16 cellular contexts compared by ENCODE assay signal in the genomic region with DNA sequence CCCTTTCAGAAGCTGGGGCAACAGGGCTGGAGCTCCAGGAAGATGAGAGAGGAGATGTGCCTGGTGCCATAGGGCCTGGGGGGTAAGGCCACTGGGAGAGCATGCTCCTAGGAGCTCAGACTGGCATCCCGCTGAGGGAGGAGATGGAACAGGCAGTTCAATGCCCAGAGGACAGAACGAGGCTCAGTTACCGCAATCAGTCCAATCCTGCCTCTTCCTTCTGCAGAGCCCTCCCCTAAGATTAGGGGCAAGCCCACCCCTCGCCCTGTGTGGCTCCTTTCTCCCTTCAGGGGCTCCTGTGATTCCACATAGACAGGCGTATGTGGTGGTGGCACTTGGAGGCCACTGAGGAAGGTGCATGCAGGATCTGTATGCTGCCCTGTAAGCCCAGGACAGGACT. TPM values are rescaled to one million over a fixed set of nuclear protein-coding genes. Genes with fewer than 3 reads are reported as not detected.
DNase-seq lines count a peak whose midpoint lies in the region; ATAC-seq and TF ChIP-seq lines count a peak whose summit lies in the region.
"Had no signal": no experiment of that assay in that cellular context is flagged by ENCODE, and none has a peak within 500 bp of the region (broad histone marks: within the 10 kb centered on the region; RNA-seq: fewer than 3 reads in every experiment).

No MANE protein-coding gene starts in this region.

- peak; percentile 7 for DNase-seq in cardiac septum (ENCODE audit: low spot score)
- DNase-seq in right cardiac atrium, result no peak
- peak; percentile 40 for DNase-seq in chondrocyte (ENCODE audit: low spot score)
- peak; percentile 47 for DNase-seq in spleen
- DNase-seq in CD8-positive, alpha-beta T cell, result no peak
- no peak for DNase-seq in vagina (ENCODE audit: extremely low spot score in 2 of 2)
- DNase-seq in HFFc6, result no peak
- DNase-seq: AML-193, Caco-2 had no signal

- WGBS in right cardiac atrium, result 95% methylated on average over 5 of the region's 5 CpGs
- WGBS in spleen, 5 donors, result 87 to 92% (median 90%) methylated on average over 3 to 5 of the region's 5 CpGs

- intact Hi-C loops in cardiac septum (cut with DNase I), result loop anchor here (10.0 kb wide), 1 partner anchor 357 kb away; a partner anchor contains a TSS
- intact Hi-C loops in right cardiac atrium (cut with DNase I), result loop anchor here in 2 of 4 donors (5.0 to 10.0 kb wide), 4 partner anchors 57 to 337 kb away; a partner anchor contains a TSS
- intact Hi-C loops in spleen (cut with DNase I; ENCODE audit: low total_unique reads), result no loop called here
- intact Hi-C loops in CD8-positive, alpha-beta T cell (cut with DNase I, micrococcal nuclease), result loop anchor here (10.0 kb wide), 3 partner anchors 627 to 687 kb away; a partner anchor contains a TSS
- intact Hi-C loops in vagina (cut with DNase I), result loop anchor here (10.0 kb wide), 1 partner anchor 327 kb away; no protein-coding TSS in a partner anchor

- POLR2A ChIA-PET in CD8-positive, alpha-beta T cell (lab: Charles Lee), result interaction anchor here (0.7 kb wide), 1 partner anchor 160 kb away, joined by 4 read pairs; no protein-coding TSS in a partner anchor

- H3K4me3 Mint-ChIP-seq in chondrocyte (ENCODE audit: unreplicated experiment) (no peak overlapping the region), HFFc6 (no peak overlapping the region)
- H3K4me3 Mint-ChIP-seq in CD8-positive, alpha-beta T cell, result no peak overlapping the region

- H3K4me3 ChIP-seq in right cardiac atrium (ENCODE audit: low read length) (no peak overlapping the region), spleen (no peak overlapping the region), vagina (no peak overlapping the region)
- H3K4me3 ChIP-seq in CD8-positive, alpha-beta T cell (ENCODE audit: low read depth, low read length), result no peak overlapping the region
- H3K4me3 ChIP-seq: A549; BLaER1 treated with 17β-estradiol and CSF1 and Interleukin-3, amounts not matched to agents 10 nM and 100 nM; HAP-1 had no signal

- TF ChIP-seq CTCF in chondrocyte (IDR thresholded peaks at IDR 0.05) (no peak), spleen (IDR thresholded peaks at IDR 0.05 in 8 of 11, conservative IDR thresholded peaks at IDR 0.05 in 3 of 11) (no peak), vagina (IDR thresholded peaks at IDR 0.05) (no peak), HFFc6 (IDR thresholded peaks at IDR 0.05) (no peak)
- no peak for TF ChIP-seq CTCF in CD8-positive, alpha-beta T cell (IDR thresholded peaks at IDR 0.05)

- CTCF ChIA-PET in CD8-positive, alpha-beta T cell (lab: Charles Lee), result interaction anchor here (0.7 to 2.0 kb wide), 4 partner anchors 9 to 160 kb away, joined by 3 to 7 read pairs (median 4); no protein-coding TSS in a partner anchor

- H3K27ac Mint-ChIP-seq in chondrocyte (ENCODE audit: unreplicated experiment) (no peak overlapping the region), HFFc6 (no peak overlapping the region)
- no peak overlapping the region for H3K27ac Mint-ChIP-seq in CD8-positive, alpha-beta T cell

- H3K4me1 ChIP-seq in right cardiac atrium (ENCODE audit: control insufficient read depth, insufficient read depth, low read length), result no peaks in the 10 kb centered on the region
- peaks cover 0 to 34% (median 21%) of the 10 kb centered on the region in 6 donors for H3K4me1 ChIP-seq in spleen
- H3K4me1 ChIP-seq in CD8-positive, alpha-beta T cell (ENCODE audit: insufficient read depth, low read length), result peaks cover 21% of the 10 kb centered on the region
- H3K4me1 ChIP-seq in vagina, result peaks cover 4% of the 10 kb centered on the region
- H3K4me1 ChIP-seq: A549, HAP-1 had no signal

- no peak for ATAC-seq in right cardiac atrium
- no peak for ATAC-seq in CD8-positive, alpha-beta T cell
- ATAC-seq: A549 had no signal

- H3K27me3 ChIP-seq in right cardiac atrium (ENCODE audit: control insufficient read depth, insufficient read depth) (no peaks in the 10 kb centered on the region), spleen (replicated peaks in 1 of 7) (peaks cover 0 to 40% (median 0%) of the 10 kb centered on the region in 7 donors), vagina (no peaks in the 10 kb centered on the region)
- no peaks in the 10 kb centered on the region for H3K27me3 ChIP-seq in CD8-positive, alpha-beta T cell (ENCODE audit: insufficient read depth, low read length)

- TF ChIP-seq POLR2A in spleen (IDR thresholded peaks at IDR 0.05) (no peak), vagina (IDR thresholded peaks at IDR 0.05) (no peak)

- no peak overlapping the region for H3K27ac ChIP-seq in right cardiac atrium (ENCODE audit: low read length)
- H3K27ac ChIP-seq in spleen, result no peak overlapping the region
- H3K27ac ChIP-seq in CD8-positive, alpha-beta T cell (ENCODE audit: low read depth, low read length), result no peak overlapping the region
- no peak overlapping the region for H3K27ac ChIP-seq in vagina
- H3K27ac ChIP-seq: 22Rv1; A549; BLaER1 treated with 17β-estradiol and CSF1 and Interleukin-3, amounts not matched to agents 10 nM and 100 nM; HL-60 had no signal

- no peaks in the 10 kb centered on the region for H3K36me3 ChIP-seq in spleen
- no peaks in the 10 kb centered on the region for H3K36me3 ChIP-seq in CD8-positive, alpha-beta T cell (ENCODE audit: insufficient read depth, low read length)
- H3K36me3 ChIP-seq in vagina, result no peaks in the 10 kb centered on the region
- H3K36me3 ChIP-seq: BLaER1 treated with 17β-estradiol and CSF1 and Interleukin-3, amounts not matched to agents 10 nM and 100 nM; HAP-1 had no signal

- H3K4me1 Mint-ChIP-seq in chondrocyte (ENCODE audit: low read depth), result peaks cover 19% of the 10 kb centered on the region
- peaks cover 25% of the 10 kb centered on the region for H3K4me1 Mint-ChIP-seq in CD8-positive, alpha-beta T cell (ENCODE audit: low read depth)
- no peaks in the 10 kb centered on the region for H3K4me1 Mint-ChIP-seq in HFFc6 (ENCODE audit: low read depth)

- H3K36me3 Mint-ChIP-seq in chondrocyte (ENCODE audit: low read depth), result no peaks in the 10 kb centered on the region
- no peaks in the 10 kb centered on the region for H3K36me3 Mint-ChIP-seq in CD8-positive, alpha-beta T cell
- H3K36me3 Mint-ChIP-seq in HFFc6 (ENCODE audit: low read depth), result no peaks in the 10 kb centered on the region

- H3K9me3 ChIP-seq in right cardiac atrium (ENCODE audit: control insufficient read depth, low read length), result no peaks in the 10 kb centered on the region
- no peaks in the 10 kb centered on the region for H3K9me3 ChIP-seq in spleen
- no peaks in the 10 kb centered on the region for H3K9me3 ChIP-seq in CD8-positive, alpha-beta T cell (ENCODE audit: low read length)
- H3K9me3 ChIP-seq in vagina, result no peaks in the 10 kb centered on the region
- H3K9me3 ChIP-seq: A549; BLaER1 treated with 17β-estradiol and CSF1 and Interleukin-3, amounts not matched to agents 10 nM and 100 nM; Caco-2; HAP-1 had no signal

- no peaks in the 10 kb centered on the region for H3K9me3 Mint-ChIP-seq in chondrocyte (ENCODE audit: low read depth)
- no peaks in the 10 kb centered on the region for H3K9me3 Mint-ChIP-seq in CD8-positive, alpha-beta T cell
- no peaks in the 10 kb centered on the region for H3K9me3 Mint-ChIP-seq in HFFc6

- H3K27me3 Mint-ChIP-seq in chondrocyte (ENCODE audit: low read depth) (no peaks in the 10 kb centered on the region), HFFc6 (ENCODE audit: insufficient read depth) (peaks cover 11% of the 10 kb centered on the region)
- H3K27me3 Mint-ChIP-seq in CD8-positive, alpha-beta T cell (ENCODE audit: low read depth), result no peaks in the 10 kb centered on the region

RNA-seq across cellular contexts. Expression of a gene that starts 2.4 kb away (rescaled TPM):
- total RNA-seq in cardiac septum (not detected), right cardiac atrium (not detected), chondrocyte (not detected in 3 replicates), spleen (under 1 TPM in 1 of 7 donors, not detected in 6; 0.60 TPM), vagina (not detected)
- polyA plus RNA-seq in right cardiac atrium (not detected), spleen (under 1 TPM; 0.10 to 0.33 (median 0.11) TPM)
- total RNA-seq in CD8-positive, alpha-beta T cell, result under 1 TPM; 0.50 to 0.62 TPM
- total RNA-seq in HFFc6 (2021; fragmentation: NEBNext Ultra II Directional; extraction: Animal tissue kit (Norgen Biotek cat#: 25700)), result not detected
- total RNA-seq: Caco-2, H1, HT1080 had no signal
- polyA plus RNA-seq: A549, H1 had no signal

RNA-seq across cellular contexts. Expression of a gene that starts 16.1 kb away (rescaled TPM):
- total RNA-seq in cardiac septum (not detected), right cardiac atrium (not detected), chondrocyte (not detected in 3 replicates), spleen (not detected), vagina (not detected)
- polyA plus RNA-seq in right cardiac atrium (not detected), spleen (not detected)
- total RNA-seq in CD8-positive, alpha-beta T cell, result not detected
- total RNA-seq in HFFc6 (2021; fragmentation: NEBNext Ultra II Directional; extraction: Animal tissue kit (Norgen Biotek cat#: 25700)), result not detected
- total RNA-seq: Caco-2, H1, HT1080 had no signal
- polyA plus RNA-seq: A549, H1 had no signal

RNA-seq across cellular contexts. Expression of a gene that starts 56.9 kb away (rescaled TPM):
- not detected for total RNA-seq in cardiac septum
- total RNA-seq in right cardiac atrium, result not detected
- 0.14 TPM for polyA plus RNA-seq in right cardiac atrium
- not detected in 3 replicates for total RNA-seq in chondrocyte
- 1 to 10 TPM in 1 of 7 donors, under 1 TPM in 6; 0.32 to 1.0 (median 0.40) TPM for total RNA-seq in spleen
- under 1 TPM; 0.12 to 0.15 (median 0.13) TPM for polyA plus RNA-seq in spleen
- total RNA-seq in CD8-positive, alpha-beta T cell, result not detected
- not detected for total RNA-seq in vagina
- not detected for total RNA-seq in HFFc6 (2021; fragmentation: NEBNext Ultra II Directional; extraction: Animal tissue kit (Norgen Biotek cat#: 25700))
- total RNA-seq: Caco-2, HT1080 had no signal
- polyA plus RNA-seq: A549 had no signal

Comparison
In these comparisons a context has a peak if more than half of its experiments do, and no peak if none do; other contexts are left out.
1. DNase-seq: peak in cardiac septum (single experiment), chondrocyte (single experiment) and spleen (single experiment); none in right cardiac atrium (0 of 3), CD8-positive, alpha-beta T cell (0 of 7), vagina (0 of 2) and HFFc6 (single experiment).